Comparison of ENCODE assay signal across 22 cellular contexts in the genomic region with DNA sequence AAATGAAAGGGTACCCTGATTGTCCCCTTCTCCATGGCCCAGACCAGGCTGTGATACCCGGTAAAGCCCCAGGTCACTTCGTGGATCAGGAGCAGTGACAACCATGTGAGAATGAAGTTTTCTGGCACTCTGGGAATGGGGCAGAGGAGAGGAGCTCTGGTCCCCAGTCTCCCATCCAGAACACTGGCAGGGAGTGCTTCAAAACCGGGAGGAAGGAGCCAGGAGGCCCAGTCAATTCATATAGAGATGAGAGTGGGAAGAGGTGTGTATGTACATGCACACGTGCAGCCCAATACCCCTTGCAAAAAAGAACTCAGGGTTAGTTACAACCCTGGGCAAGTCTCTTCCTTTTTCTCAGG.
DNase-seq lines count a peak whose midpoint lies in the region; ATAC-seq, FAIRE-seq and TF ChIP-seq lines count a peak whose summit lies in the region.
"Had no signal": no experiment of that assay in that cellular context is flagged by ENCODE, and none has a peak within 500 bp of the region (broad histone marks: within the 10 kb centered on the region; RNA-seq: fewer than 3 reads in every experiment).

No MANE protein-coding gene starts in this region.

- no peak overlapping the region for H3K4me3 ChIP-seq in upper lobe of right lung
- H3K4me3 ChIP-seq: A549, GM12878, GM23248, SJCRH30 had no signal

- no peaks in the 10 kb centered on the region for H3K9me3 Mint-ChIP-seq in activated naive CD4-positive, alpha-beta T cell treated with anti-CD3 and anti-CD28 coated beads, Interleukin-2, amount 50 U/mL, for 72 hours
- no peaks in the 10 kb centered on the region for H3K9me3 Mint-ChIP-seq in immature natural killer cell

- no peak for DNase-seq in activated naive CD4-positive, alpha-beta T cell treated with anti-CD3 and anti-CD28 coated beads, Interleukin-2, amount 50 U/mL, for 72 hours (ENCODE audit: low spot score in 2 of 2)
- no peak for DNase-seq in activated naive CD4-positive, alpha-beta T cell (lab: John Stamatoyannopoulos, UW)
- DNase-seq in RWPE1 (ENCODE audit: low spot score), result no peak
- DNase-seq in germinal center (ENCODE audit: low spot score), result peak; percentile 39
- peak; percentile 26 for DNase-seq in upper lobe of right lung
- no peak for DNase-seq in RCC 7860 (ENCODE audit: low spot score)
- DNase-seq in immature natural killer cell, result no peak
- no peak for DNase-seq in NCI-H2081 (lab: John Stamatoyannopoulos, UW)
- DNase-seq: C1 segment of cervical spinal cord, DMS153, GF-D8, HCEC 1CT, NCI-H1092 treated with DMSO at 0.1 percent for 48 hours, NCI-H146, NCI-H2029 treated with DMSO at 0.1 percent for 48 hours, NCI-H2171 treated with DMSO at 0.1 percent for 48 hours, NCI-H446, NCI-H748 treated with DMSO at 0.1 percent for 48 hours, SJCRH30 had no signal

- H3K27me3 Mint-ChIP-seq in immature natural killer cell (ENCODE audit: low read depth in 3 of 3), result peaks cover 7 to 15% (median 9%) of the 10 kb centered on the region in 3 donors

- POLR2A ChIA-PET in RWPE1 (lab: Yijun Ruan, JAX; ENCODE audit: low non-redundant PET), result no interaction called here

- no peaks in the 10 kb centered on the region for H3K27me3 ChIP-seq in upper lobe of right lung

- H3K4me1 ChIP-seq in upper lobe of right lung, result peaks cover 19% of the 10 kb centered on the region

- H3K4me1 Mint-ChIP-seq in immature natural killer cell, result no peaks in the 10 kb centered on the region

- no peaks in the 10 kb centered on the region for H3K9me3 ChIP-seq in upper lobe of right lung
- H3K9me3 ChIP-seq: A549, SJCRH30 had no signal

- H3K36me3 Mint-ChIP-seq in activated naive CD4-positive, alpha-beta T cell treated with anti-CD3 and anti-CD28 coated beads, Interleukin-2, amount 50 U/mL, for 72 hours, result no peaks in the 10 kb centered on the region
- H3K36me3 Mint-ChIP-seq in immature natural killer cell, result no peaks in the 10 kb centered on the region

- no peaks in the 10 kb centered on the region for H3K36me3 ChIP-seq in upper lobe of right lung
- H3K36me3 ChIP-seq: SJCRH30 had no signal

- H3K27ac Mint-ChIP-seq in activated naive CD4-positive, alpha-beta T cell treated with anti-CD3 and anti-CD28 coated beads, Interleukin-2, amount 50 U/mL, for 72 hours, result peak overlapping the region; percentile 31 to 84
- H3K27ac Mint-ChIP-seq in immature natural killer cell, result no peak overlapping the region

- ATAC-seq in activated naive CD4-positive, alpha-beta T cell treated with anti-CD3 and anti-CD28 coated beads, Interleukin-2, amount 50 U/mL, for 72 hours, result no peak
- ATAC-seq in upper lobe of right lung, result no peak
- ATAC-seq: A549, GM12878 had no signal

- intact Hi-C loops in upper lobe of right lung (cut with DNase I), result no loop called here

- no peak overlapping the region for H3K4me3 Mint-ChIP-seq in immature natural killer cell

- CTCF ChIA-PET in RWPE1 (lab: Yijun Ruan, JAX), result interaction anchor here (0.7 to 1.2 kb wide), 2 partner anchors 15 to 18 kb away, joined by 4 to 5 read pairs; no protein-coding TSS in a partner anchor

- FAIRE-seq in RCC 7860 (lab: Jason Lieb, UNC), result no peak
- FAIRE-seq: A549, GM12878 had no signal

- TF ChIP-seq CTCF in RWPE1 (conservative IDR thresholded peaks at IDR 0.05; ENCODE audit: low read depth) (no peak), upper lobe of right lung (IDR thresholded peaks at IDR 0.05) (no peak)

- H3K27ac ChIP-seq in RWPE1 (peak overlapping the region; percentile 94), upper lobe of right lung (no peak overlapping the region)
- H3K27ac ChIP-seq: A549, GM23248, SJCRH30 had no signal

Comparison
In these comparisons a context has a peak if more than half of its experiments do, and no peak if none do; other contexts are left out.
1. DNase-seq: peak in germinal center (single experiment) and upper lobe of right lung (single experiment); none in activated naive CD4-positive, alpha-beta T cell treated with anti-CD3 and anti-CD28 coated beads, Interleukin-2, amount 50 U/mL, for 72 hours (0 of 2), activated naive CD4-positive, alpha-beta T cell (0 of 4), RWPE1 (single experiment), RCC 7860 (single experiment), immature natural killer cell (0 of 3) and NCI-H2081 (0 of 2).
2. H3K27ac Mint-ChIP-seq: peak in activated naive CD4-positive, alpha-beta T cell treated with anti-CD3 and anti-CD28 coated beads, Interleukin-2, amount 50 U/mL, for 72 hours (2 of 2); none in immature natural killer cell (0 of 6).